ENCODE assay signal across 1 cellular context in genomic region chr14:62189698-62190097, GRCh38.
TF ChIP-seq lines count a peak whose summit lies in the region.

No MANE protein-coding gene starts in this region.

TF ChIP-seq in WTC11, 78 proteins besides CTCF, POLR2A, EP300 and RAD21 (continued from another document):
- TF ChIP-seq, protein P1, sequence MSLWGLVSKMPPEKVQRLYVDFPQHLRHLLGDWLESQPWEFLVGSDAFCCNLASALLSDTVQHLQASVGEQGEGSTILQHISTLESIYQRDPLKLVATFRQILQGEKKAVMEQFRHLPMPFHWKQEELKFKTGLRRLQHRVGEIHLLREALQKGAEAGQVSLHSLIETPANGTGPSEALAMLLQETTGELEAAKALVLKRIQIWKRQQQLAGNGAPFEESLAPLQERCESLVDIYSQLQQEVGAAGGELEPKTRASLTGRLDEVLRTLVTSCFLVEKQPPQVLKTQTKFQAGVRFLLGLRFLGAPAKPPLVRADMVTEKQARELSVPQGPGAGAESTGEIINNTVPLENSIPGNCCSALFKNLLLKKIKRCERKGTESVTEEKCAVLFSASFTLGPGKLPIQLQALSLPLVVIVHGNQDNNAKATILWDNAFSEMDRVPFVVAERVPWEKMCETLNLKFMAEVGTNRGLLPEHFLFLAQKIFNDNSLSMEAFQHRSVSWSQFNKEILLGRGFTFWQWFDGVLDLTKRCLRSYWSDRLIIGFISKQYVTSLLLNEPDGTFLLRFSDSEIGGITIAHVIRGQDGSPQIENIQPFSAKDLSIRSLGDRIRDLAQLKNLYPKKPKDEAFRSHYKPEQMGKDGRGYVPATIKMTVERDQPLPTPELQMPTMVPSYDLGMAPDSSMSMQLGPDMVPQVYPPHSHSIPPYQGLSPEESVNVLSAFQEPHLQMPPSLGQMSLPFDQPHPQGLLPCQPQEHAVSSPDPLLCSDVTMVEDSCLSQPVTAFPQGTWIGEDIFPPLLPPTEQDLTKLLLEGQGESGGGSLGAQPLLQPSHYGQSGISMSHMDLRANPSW (CRISPR knock-in tag; conservative IDR thresholded peaks at IDR 0.05; ENCODE audit: low read depth), result no peak
- no peak for TF ChIP-seq HMGXB4 (CRISPR knock-in tag; IDR thresholded peaks at IDR 0.05)
- TF ChIP-seq CREB1 (CRISPR knock-in tag; IDR thresholded peaks at IDR 0.05), result no peak
